18 cellular contexts compared by ENCODE assay signal in genomic region chr9:16921855-16922254, GRCh38. TPM values are rescaled to one million over a fixed set of nuclear protein-coding genes. Genes with fewer than 3 reads are reported as not detected.
A peak's percentile ranks its signal among the peaks of the same experiment; 100 is the strongest.
DNase-seq lines count a peak whose midpoint lies in the region; ATAC-seq, FAIRE-seq and TF ChIP-seq lines count a peak whose summit lies in the region.
"Had no signal": no experiment of that assay in that cellular context is flagged by ENCODE, and none has a peak within 500 bp of the region (broad histone marks: within the 10 kb centered on the region; RNA-seq: fewer than 3 reads in every experiment).

No MANE protein-coding gene starts in this region.

- DNase-seq in MCF 10A (ENCODE audit: unreplicated experiment) (peak; percentile 22), breast epithelium (ENCODE audit: low spot score in 2 of 2) (no peak), RCC 7860 (ENCODE audit: low spot score) (peak; percentile 80), fibroblast of peridontal ligament (ENCODE audit: extremely low read depth) (peak; percentile 18), small intestine (peak; percentile 0), left ventricle myocardium superior (no peak)
- DNase-seq: activated CD4-positive, alpha-beta T cell treated with anti-CD3 and anti-CD28 coated beads for 1 hour; cortex of kidney; DMS153; NCI-H226; OCI-M1; T-helper 1 cell; thyroid gland had no signal

- H3K4me3 ChIP-seq in breast epithelium (no peak overlapping the region), small intestine (ENCODE audit: low read depth in 1 of 2, low read length in 2 of 2) (no peak overlapping the region)
- H3K4me3 ChIP-seq: prostate gland, thyroid gland had no signal

- CTCF ChIA-PET in MCF 10A (lab: Yijun Ruan, JAX), result interaction anchor here (0.8 to 2.4 kb wide), 7 partner anchors 9 to 1048 kb away, joined by 3 to 7 read pairs (median 3); no protein-coding TSS in a partner anchor

- POLR2A ChIA-PET in MCF 10A (lab: Yijun Ruan, JAX), result no interaction called here

- peaks cover 6% of the 10 kb centered on the region in 2 donors for H3K9me3 ChIP-seq in breast epithelium
- H3K9me3 ChIP-seq in small intestine (ENCODE audit: control insufficient read depth, low read depth), result no peaks in the 10 kb centered on the region
- H3K9me3 ChIP-seq: prostate gland, thyroid gland had no signal

- H3K4me1 ChIP-seq in breast epithelium (no peaks in the 10 kb centered on the region), small intestine (ENCODE audit: control insufficient read depth in 2 of 2, insufficient read depth in 1 of 2, low read depth in 1 of 2, low read length in 1 of 2) (no peaks in the 10 kb centered on the region)
- H3K4me1 ChIP-seq: prostate gland, thyroid gland had no signal

- H3K27ac ChIP-seq in breast epithelium, result no peak overlapping the region
- H3K27ac ChIP-seq in small intestine (ENCODE audit: low read depth in 1 of 2, low read length in 1 of 2), result no peak overlapping the region
- H3K27ac ChIP-seq: HL-60, prostate gland, thyroid gland had no signal

- WGBS in small intestine, 3 donors, result 34 to 70% (median 53%) methylated on average over 3 of the region's 3 CpGs

- no peaks in the 10 kb centered on the region for H3K27me3 Mint-ChIP-seq in MCF 10A (ENCODE audit: insufficient read depth, unreplicated experiment)

- no peak overlapping the region for H3K27ac Mint-ChIP-seq in MCF 10A (ENCODE audit: low read depth, unreplicated experiment)

- FAIRE-seq in RCC 7860 (lab: Jason Lieb, UNC) (peak; percentile 90), small intestine (lab: Jason Lieb, UNC) (no peak)
- FAIRE-seq: islet of Langerhans had no signal

- H3K27me3 ChIP-seq in breast epithelium, result no peaks in the 10 kb centered on the region
- no peaks in the 10 kb centered on the region for H3K27me3 ChIP-seq in small intestine (ENCODE audit: control insufficient read depth in 2 of 2, insufficient read depth in 2 of 2, low read length in 2 of 2)
- H3K27me3 ChIP-seq: thyroid gland had no signal

- BruUV-seq in MCF 10A (replicated peaks; lab: Mats Ljungman, UMichigan), result no TSS peak

- H3K4me3 Mint-ChIP-seq in MCF 10A (ENCODE audit: unreplicated experiment), result no peak overlapping the region

- H3K36me3 ChIP-seq in breast epithelium (no peaks in the 10 kb centered on the region), small intestine (ENCODE audit: control insufficient read depth in 2 of 2, insufficient read depth in 2 of 2, low read length in 2 of 2) (no peaks in the 10 kb centered on the region)
- H3K36me3 ChIP-seq: prostate gland, thyroid gland had no signal

- H3K36me3 Mint-ChIP-seq in MCF 10A (ENCODE audit: insufficient read depth, unreplicated experiment), result no peaks in the 10 kb centered on the region

- H3K9me3 Mint-ChIP-seq in MCF 10A (ENCODE audit: unreplicated experiment), result peaks cover 5% of the 10 kb centered on the region

- no peak for TF ChIP-seq POLR2A in breast epithelium (IDR thresholded peaks at IDR 0.05)

- no peaks in the 10 kb centered on the region for H3K4me1 Mint-ChIP-seq in MCF 10A (ENCODE audit: insufficient read depth, unreplicated experiment)

- intact Hi-C loops in MCF 10A (cut with micrococcal nuclease) (no loop called here), breast epithelium (cut with DNase I; ENCODE audit: low total_unique reads) (no loop called here), left ventricle myocardium superior (cut with micrococcal nuclease) (no loop called here)

- ATAC-seq in GM18511 (IDR thresholded peaks at IDR 0.05; ENCODE audit: unreplicated experiment), result no peak
- no peak for ATAC-seq in HG02588 (IDR thresholded peaks at IDR 0.05; ENCODE audit: unreplicated experiment)
- ATAC-seq in left ventricle myocardium superior, result no peak

- TF ChIP-seq CTCF in MCF 10A (IDR thresholded peaks at IDR 0.05; ENCODE audit: unreplicated experiment) (no peak), breast epithelium (IDR thresholded peaks at IDR 0.05) (no peak)

RNA-seq across cellular contexts. Expression of gene BNC2, which starts 51.4 kb away (rescaled TPM):
- total RNA-seq in MCF 10A (2022) (not detected in 2 replicates), breast epithelium (10 to 100 TPM; 15.8 to 21.1 (median 17.0) TPM), left ventricle myocardium superior (6.3 TPM)
- polyA plus RNA-seq in small intestine, result 1 to 10 TPM in 1 of 3 donors, under 1 TPM in 1, not detected in 1; 0.81 to 1.3 TPM

Comparison
In these comparisons a context has a peak if more than half of its experiments do, and no peak if none do; other contexts are left out.
1. DNase-seq: peak in MCF 10A (single experiment), RCC 7860 (single experiment), fibroblast of peridontal ligament (single experiment) and small intestine (single experiment); none in breast epithelium (0 of 2) and left ventricle myocardium superior (single experiment).